In genomic region chr5:178210073-178210526, GRCh38 we compare ENCODE assay signal across 21 cellular contexts. TPM values are rescaled to one million over a fixed set of nuclear protein-coding genes. Genes with fewer than 3 reads are reported as not detected.
DNase-seq lines count a peak whose midpoint lies in the region; ATAC-seq and TF ChIP-seq lines count a peak whose summit lies in the region.
"Had no signal": no experiment of that assay in that cellular context is flagged by ENCODE, and none has a peak within 500 bp of the region (broad histone marks: within the 10 kb centered on the region; RNA-seq: fewer than 3 reads in every experiment).

No MANE protein-coding gene starts in this region.

- peaks cover 85 to 89% of the 10 kb centered on the region in 2 donors for H3K36me3 ChIP-seq in muscle layer of duodenum (ENCODE audit: control insufficient read depth in 1 of 2, insufficient read depth in 2 of 2, low read length in 2 of 2)
- peaks cover 85% of the 10 kb centered on the region for H3K36me3 ChIP-seq in effector memory CD4-positive, alpha-beta T cell (ENCODE audit: control insufficient read depth, insufficient read depth, low read length)

- no peaks in the 10 kb centered on the region for H3K27me3 ChIP-seq in muscle layer of duodenum (ENCODE audit: low read depth, low read length)
- no peaks in the 10 kb centered on the region for H3K27me3 ChIP-seq in effector memory CD4-positive, alpha-beta T cell (replicated peaks; ENCODE audit: control insufficient read depth, insufficient read depth, low read length, poor library complexity, severe bottlenecking)
- H3K27me3 ChIP-seq: suprapubic skin had no signal

- peaks cover 55% of the 10 kb centered on the region for H3K4me1 Mint-ChIP-seq in activated naive CD8-positive, alpha-beta T cell treated with anti-CD3 and anti-CD28 coated beads for 36 hours

- peak overlapping the region; percentile 4 for H3K4me3 Mint-ChIP-seq in activated naive CD8-positive, alpha-beta T cell treated with anti-CD3 and anti-CD28 coated beads for 36 hours
- H3K4me3 Mint-ChIP-seq: activated T-cell treated with anti-CD3 and anti-CD28 coated beads, Interleukin-2, amount 50 U/mL, for 72 hours had no signal

- no peak for TF ChIP-seq CTCF in C4-2B (conservative IDR thresholded peaks at IDR 0.05)

- H3K36me3 Mint-ChIP-seq in activated naive CD8-positive, alpha-beta T cell treated with anti-CD3 and anti-CD28 coated beads for 36 hours: peaks cover 66% of the 10 kb centered on the region

- no peaks in the 10 kb centered on the region for H3K9me3 ChIP-seq in muscle layer of duodenum (ENCODE audit: control insufficient read depth in 1 of 2, low read length in 2 of 2)
- H3K9me3 ChIP-seq in effector memory CD4-positive, alpha-beta T cell (ENCODE audit: control insufficient read depth, low read length): no peaks in the 10 kb centered on the region
- H3K9me3 ChIP-seq: suprapubic skin had no signal

- H3K9me3 Mint-ChIP-seq in activated naive CD8-positive, alpha-beta T cell treated with anti-CD3 and anti-CD28 coated beads for 36 hours: no peaks in the 10 kb centered on the region
- H3K9me3 Mint-ChIP-seq: activated T-cell treated with anti-CD3 and anti-CD28 coated beads, Interleukin-2, amount 50 U/mL, for 72 hours had no signal

- TF ChIP-seq POLR2A in GM19193 (IDR thresholded peaks at IDR 0.05; ENCODE audit: extremely low read depth, insufficient read depth, insufficient read length): peak; percentile 7

- H3K4me3 ChIP-seq in muscle layer of duodenum (ENCODE audit: low read depth in 1 of 2, low read length in 2 of 2): no peak overlapping the region
- H3K4me3 ChIP-seq in effector memory CD4-positive, alpha-beta T cell (ENCODE audit: insufficient read depth, low read depth, low read length, poor library complexity, severe bottlenecking): no peak overlapping the region
- H3K4me3 ChIP-seq: suprapubic skin had no signal

- H3K27ac ChIP-seq in C4-2B (0 out of 2 replicates have a peak overlapping the region, but pooled peaks have one; percentile 1), muscle layer of duodenum (ENCODE audit: low read length) (peak overlapping the region; percentile 29)
- H3K27ac ChIP-seq in effector memory CD4-positive, alpha-beta T cell (ENCODE audit: insufficient read depth, low read length, poor library complexity, severe bottlenecking): no peak overlapping the region
- H3K27ac ChIP-seq: suprapubic skin had no signal

- H3K27me3 Mint-ChIP-seq in activated naive CD8-positive, alpha-beta T cell treated with anti-CD3 and anti-CD28 coated beads for 36 hours: peaks cover 9% of the 10 kb centered on the region

- peak overlapping the region; percentile 54 for H3K27ac Mint-ChIP-seq in activated naive CD8-positive, alpha-beta T cell treated with anti-CD3 and anti-CD28 coated beads for 36 hours

- DNase-seq in activated naive CD8-positive, alpha-beta T cell treated with anti-CD3 and anti-CD28 coated beads for 36 hours: no peak
- DNase-seq in effector memory CD4-positive, alpha-beta T cell: no peak
- no peak for DNase-seq in activated CD8-positive, alpha-beta memory T cell treated with anti-CD3 and anti-CD28 coated beads, Interleukin-2, amount 50 U/mL, for 48 hours
- DNase-seq: activated CD4-positive, alpha-beta T cell treated with anti-CD3 and anti-CD28 coated beads, Interleukin-2, amount 50 U/mL, for 4 hours; activated T-cell treated with anti-CD3 and anti-CD28 coated beads, Interleukin-2, amount 50 U/mL, for 72 hours; anterior cingulate cortex; cerebellar nuclear complex; DMS 273 treated with DMSO at 0.1 percent for 48 hours; foreskin fibroblast; HCEC 1CT; NCI-H1694; NCI-H345; NK-92 treated with Interleukin-12 subunit alpha and Interleukin-12 subunit beta, amount 100 ng/mL, for 24 hours had no signal

- ATAC-seq in HG03520 (IDR thresholded peaks at IDR 0.05; ENCODE audit: unreplicated experiment) (no peak), GM21526 (IDR thresholded peaks at IDR 0.05; ENCODE audit: low FRiP score, unreplicated experiment) (no peak)
- ATAC-seq: activated T-cell treated with anti-CD3 and anti-CD28 coated beads, Interleukin-2, amount 50 U/mL, for 72 hours; sciatic nerve had no signal

- H3K4me1 ChIP-seq in muscle layer of duodenum (ENCODE audit: control insufficient read depth in 1 of 2, insufficient read depth in 2 of 2, low read length in 2 of 2): peaks cover 22 to 30% of the 10 kb centered on the region in 2 donors
- H3K4me1 ChIP-seq in effector memory CD4-positive, alpha-beta T cell (ENCODE audit: control insufficient read depth, insufficient read depth, low read length, poor library complexity, severe bottlenecking): peaks cover 19% of the 10 kb centered on the region

RNA-seq across cellular contexts. Expression of gene HNRNPAB, which starts 5.8 kb away (rescaled TPM):
- 100 to 1,000 TPM; 599 to 600 TPM for total RNA-seq in activated naive CD8-positive, alpha-beta T cell treated with anti-CD3 and anti-CD28 coated beads for 36 hours

RNA-seq across cellular contexts. Expression of gene PHYKPL, which starts 22.5 kb away (rescaled TPM):
- 10 to 100 TPM; 47.4 to 54.8 TPM for total RNA-seq in activated naive CD8-positive, alpha-beta T cell treated with anti-CD3 and anti-CD28 coated beads for 36 hours

RNA-seq across cellular contexts. Expression of gene GMCL2, which starts 22.9 kb away (rescaled TPM):
- not detected for total RNA-seq in activated naive CD8-positive, alpha-beta T cell treated with anti-CD3 and anti-CD28 coated beads for 36 hours
- total RNA-seq: activated T-cell treated with anti-CD3 and anti-CD28 coated beads, Interleukin-2, amount 50 U/mL, for 72 hours; omental fat pad; sciatic nerve had no signal

RNA-seq across cellular contexts. Expression of gene NHP2, which starts 56.4 kb away (rescaled TPM):
- 100 to 1,000 TPM; 349 to 354 TPM for total RNA-seq in activated naive CD8-positive, alpha-beta T cell treated with anti-CD3 and anti-CD28 coated beads for 36 hours
